18 cellular contexts compared by ENCODE assay signal in genomic region chr11:134987223-134987768, GRCh38.
"Had no signal": no experiment of that assay in that cellular context is flagged by ENCODE, and none has a peak within 500 bp of the region (broad histone marks: within the 10 kb centered on the region; RNA-seq: fewer than 3 reads in every experiment).

No MANE protein-coding gene starts in this region.

- H3K36me3 ChIP-seq: neural progenitor cell, pancreas, tibial nerve had no signal

- H3K4me3 ChIP-seq: neural progenitor cell, pancreas, smooth muscle cell, testis, tibial nerve had no signal

- ATAC-seq: naive thymus-derived CD8-positive, alpha-beta T cell; pancreas; right cardiac atrium; stimulated activated effector memory CD8-positive, alpha-beta T cell treated with anti-CD3 and anti-CD28 coated beads, Interleukin-12 subunit alpha, Interleukin-12 subunit beta, amount 100 ng/mL, for 72 hours; stimulated activated naive CD8-positive, alpha-beta T cell treated with anti-CD3 and anti-CD28 coated beads, Interleukin-15, Interleukin-2, amounts not matched to agents 100 U/mL and 50 U/mL, for 24 hours had no signal

- H3K4me3 Mint-ChIP-seq: dendritic cell treated with granulocyte-macrophage colony-stimulating factor and Interleukin-4, amounts not matched to agents 40 ng/mL and 50 ng/mL, for 4 days; naive thymus-derived CD8-positive, alpha-beta T cell; neural progenitor cell; stimulated activated effector memory CD8-positive, alpha-beta T cell treated with anti-CD3 and anti-CD28 coated beads, Interleukin-12 subunit alpha, Interleukin-12 subunit beta, amount 100 ng/mL, for 72 hours had no signal

- H3K4me2 ChIP-seq: neural progenitor cell, smooth muscle cell had no signal

- H3K27ac Mint-ChIP-seq: dendritic cell treated with granulocyte-macrophage colony-stimulating factor and Interleukin-4, amounts not matched to agents 40 ng/mL and 50 ng/mL, for 4 days; neural progenitor cell; progenitor cell of endocrine pancreas; stimulated activated effector memory CD8-positive, alpha-beta T cell treated with anti-CD3 and anti-CD28 coated beads, Interleukin-12 subunit alpha, Interleukin-12 subunit beta, amount 100 ng/mL, for 72 hours had no signal

- H3K9me3 Mint-ChIP-seq: dendritic cell treated with granulocyte-macrophage colony-stimulating factor and Interleukin-4, amounts not matched to agents 40 ng/mL and 50 ng/mL, for 4 days; neural progenitor cell; stimulated activated effector memory CD8-positive, alpha-beta T cell treated with anti-CD3 and anti-CD28 coated beads, Interleukin-12 subunit alpha, Interleukin-12 subunit beta, amount 100 ng/mL, for 72 hours had no signal

- DNase-seq: cerebellar nuclear complex; foreskin melanocyte; hippocampal formation; mammary epithelial cell; naive thymus-derived CD8-positive, alpha-beta T cell; nucleus accumbens; pancreas; right cardiac atrium; stimulated activated CD4-positive, alpha-beta T cell treated with anti-CD3 and anti-CD28 coated beads, Interleukin-4, amount 100 ng/mL, for 1 hour; stimulated activated CD8-positive, alpha-beta memory T cell treated with anti-CD3 and anti-CD28 coated beads, Interleukin-4, amount 100 ng/mL, for 48 hours; stimulated activated naive CD8-positive, alpha-beta T cell treated with anti-CD3 and anti-CD28 coated beads, Interleukin-15, Interleukin-2, amounts not matched to agents 100 U/mL and 50 U/mL, for 24 hours; testis had no signal

- H3K27me3 Mint-ChIP-seq: dendritic cell treated with granulocyte-macrophage colony-stimulating factor and Interleukin-4, amounts not matched to agents 40 ng/mL and 50 ng/mL, for 4 days had no signal

- H3K36me3 Mint-ChIP-seq: naive thymus-derived CD8-positive, alpha-beta T cell; neural progenitor cell; stimulated activated effector memory CD8-positive, alpha-beta T cell treated with anti-CD3 and anti-CD28 coated beads, Interleukin-12 subunit alpha, Interleukin-12 subunit beta, amount 100 ng/mL, for 72 hours had no signal

- H3K27me3 ChIP-seq: neural progenitor cell, pancreas, testis, tibial nerve had no signal

- H3K4me1 ChIP-seq: pancreas, tibial nerve had no signal

- H2AFZ ChIP-seq: neural progenitor cell had no signal

- H3K9me3 ChIP-seq: pancreas, testis, tibial nerve had no signal

- H3K27ac ChIP-seq: neural progenitor cell, pancreas, testis, tibial nerve had no signal
